Comparison of ENCODE assay signal across 8 cellular contexts in the genomic region with DNA sequence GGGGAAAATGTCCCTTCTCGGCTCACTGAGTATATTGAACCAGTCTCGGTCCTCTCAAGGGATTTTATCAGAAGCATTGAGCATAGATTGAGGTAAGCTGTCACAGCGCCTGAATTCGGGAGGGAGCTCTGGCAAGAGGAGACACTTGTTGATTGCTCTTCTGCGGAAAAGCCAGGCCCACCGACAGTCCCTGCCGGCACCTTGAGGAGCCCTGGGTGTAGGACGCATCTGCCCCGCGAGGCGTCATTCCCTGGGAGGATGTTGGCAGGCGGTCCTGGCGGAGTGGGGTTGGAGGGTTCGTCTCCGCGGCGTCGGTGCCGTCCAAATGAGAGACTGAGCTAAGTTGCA. TPM values are rescaled to one million over a fixed set of nuclear protein-coding genes. Genes with fewer than 3 reads are reported as not detected.
DNase-seq lines count a peak whose midpoint lies in the region; ATAC-seq and TF ChIP-seq lines count a peak whose summit lies in the region.

No MANE protein-coding gene starts in this region.

- H4K20me1 ChIP-seq in osteoblast (ENCODE audit: insufficient read depth, low read length): peaks cover 26% of the 10 kb centered on the region

- H3K9ac ChIP-seq in adipocyte (ENCODE audit: low read length): peak overlapping the region; percentile 90

- H3K36me3 ChIP-seq in adipocyte (ENCODE audit: control insufficient read depth, insufficient read depth, low read length, severe bottlenecking) (peaks cover 4% of the 10 kb centered on the region), cardiac muscle cell (no peaks in the 10 kb centered on the region), osteoblast (ENCODE audit: insufficient read depth, low read length) (peaks cover 4% of the 10 kb centered on the region), vagina (no peaks in the 10 kb centered on the region)

- no peaks in the 10 kb centered on the region for H3K9me3 ChIP-seq in adipocyte (ENCODE audit: control insufficient read depth, low read length)
- H3K9me3 ChIP-seq in cardiac muscle cell (ENCODE audit: low read depth): no peaks in the 10 kb centered on the region
- no peaks in the 10 kb centered on the region for H3K9me3 ChIP-seq in osteoblast (ENCODE audit: low read depth, low read length)
- no peaks in the 10 kb centered on the region for H3K9me3 ChIP-seq in vagina

- H2AFZ ChIP-seq in osteoblast (ENCODE audit: low read length): peak overlapping the region; percentile 99

- TF ChIP-seq CTCF in cardiac muscle cell (IDR thresholded peaks at IDR 0.05; ENCODE audit: low read depth, low read length): no peak
- no peak for TF ChIP-seq CTCF in osteoblast (IDR thresholded peaks at IDR 0.05; ENCODE audit: extremely low read depth, low read depth, low read length)
- TF ChIP-seq CTCF in vagina (IDR thresholded peaks at IDR 0.05): no peak

- ATAC-seq in activated CD4-positive, CD25-positive, alpha-beta regulatory T cell treated with anti-CD3 and anti-CD28 coated beads, Interleukin-2, amount 50 U/mL, for 24 hours: no peak

- H3K27ac ChIP-seq in cardiac muscle cell (peak overlapping the region; percentile 90), osteoblast (ENCODE audit: low read depth, low read length) (peak overlapping the region; percentile 75), vagina (peak overlapping the region; percentile 95)

- H3K4me2 ChIP-seq in osteoblast (ENCODE audit: insufficient read depth, low read length): peak overlapping the region; percentile 94

- intact Hi-C loops in vagina (cut with DNase I): no loop called here

- H3K27me3 ChIP-seq in adipocyte (replicated peaks; ENCODE audit: control insufficient read depth, insufficient read depth, low read length) (no peaks in the 10 kb centered on the region), cardiac muscle cell (no peaks in the 10 kb centered on the region), osteoblast (ENCODE audit: insufficient read depth, low read length) (no peaks in the 10 kb centered on the region), vagina (no peaks in the 10 kb centered on the region)

- no peak for TF ChIP-seq POLR2A in vagina (IDR thresholded peaks at IDR 0.05)

- H3K4me3 ChIP-seq in adipocyte (ENCODE audit: low read length): peak overlapping the region; percentile 97
- peak overlapping the region; percentile 84 for H3K4me3 ChIP-seq in cardiac muscle cell
- H3K4me3 ChIP-seq in osteoblast (ENCODE audit: insufficient read depth, low read length): peak overlapping the region; percentile 92
- peak overlapping the region; percentile 90 to 99 for H3K4me3 ChIP-seq in vagina

- peak; percentile 40 for DNase-seq in activated CD4-positive, CD25-positive, alpha-beta regulatory T cell treated with anti-CD3 and anti-CD28 coated beads, Interleukin-2, amount 50 U/mL, for 72 hours
- DNase-seq in RPMI7951 (ENCODE audit: low read depth) (peak; percentile 41), adipocyte (ENCODE audit: low read depth) (peak; percentile 67), cardiac muscle cell (ENCODE audit: low read depth in 1 of 2, low spot score in 1 of 2) (peak in 1 of 2 donors; percentile 35), osteoblast (ENCODE audit: insufficient read length, low spot score, missing footprints) (peak; percentile 59), vagina (ENCODE audit: extremely low spot score in 2 of 2) (no peak), hippocampal formation (lab: John Stamatoyannopoulos, UW) (no peak)

- H3K79me2 ChIP-seq in osteoblast (ENCODE audit: insufficient read depth, low read length): peaks cover 57% of the 10 kb centered on the region

- H3K4me1 ChIP-seq in adipocyte (ENCODE audit: control insufficient read depth, insufficient read depth, low read length) (peaks cover 41% of the 10 kb centered on the region), cardiac muscle cell (ENCODE audit: low read depth) (peaks cover 26% of the 10 kb centered on the region), osteoblast (ENCODE audit: insufficient read depth, low read length) (peaks cover 20% of the 10 kb centered on the region), vagina (peaks cover 37% of the 10 kb centered on the region)

RNA-seq across cellular contexts. Expression of gene FBXO9, which starts 0.8 kb away (rescaled TPM):
- total RNA-seq in RPMI7951 (2014; rRNA removed; shearing (Covaris generic)): 28.7 and 43.4 TPM in 2 replicates
- 69.9 and 87.0 TPM in 2 replicates for total RNA-seq in cardiac muscle cell
- polyA plus RNA-seq in cardiac muscle cell: 110 and 182 TPM in 2 replicates
- total RNA-seq in osteoblast: 45.1 and 53.6 TPM in 2 replicates
- total RNA-seq in vagina: 61.4 TPM

RNA-seq across cellular contexts. Expression of gene CILK1, which starts 4.4 kb away (rescaled TPM):
- total RNA-seq in RPMI7951 (2014; rRNA removed; shearing (Covaris generic)): 16.0 and 19.0 TPM in 2 replicates
- total RNA-seq in cardiac muscle cell (15.1 and 15.6 TPM in 2 replicates), osteoblast (17.4 and 20.0 TPM in 2 replicates), vagina (14.2 TPM)
- polyA plus RNA-seq in cardiac muscle cell: 12.2 and 14.4 TPM in 2 replicates

Comparison
In these comparisons a context has a peak if more than half of its experiments do, and no peak if none do; other contexts are left out.
1. DNase-seq: peak in activated CD4-positive, CD25-positive, alpha-beta regulatory T cell treated with anti-CD3 and anti-CD28 coated beads, Interleukin-2, amount 50 U/mL, for 72 hours (single experiment), RPMI7951 (single experiment), adipocyte (single experiment) and osteoblast (single experiment); none in vagina (0 of 2) and hippocampal formation (0 of 2).
2. Peak in every context shown above with its lines, with median percentiles within 50 percentile points of each other: H3K4me3 ChIP-seq and H3K27ac ChIP-seq.